Comparison of ENCODE assay signal across 17 cellular contexts in genomic region chr1:10888289-10888688, GRCh38.
DNase-seq lines count a peak whose midpoint lies in the region; ATAC-seq, FAIRE-seq and TF ChIP-seq lines count a peak whose summit lies in the region.
"Had no signal": no experiment of that assay in that cellular context is flagged by ENCODE, and none has a peak within 500 bp of the region (broad histone marks: within the 10 kb centered on the region; RNA-seq: fewer than 3 reads in every experiment).

No MANE protein-coding gene starts in this region.

- no peak overlapping the region for H3K4me3 ChIP-seq in astrocyte (ENCODE audit: insufficient read depth, low read depth, low read length)
- peak overlapping the region; percentile 13 to 34 (median 26) for H3K4me3 ChIP-seq in stomach
- H3K4me3 ChIP-seq: A549, PC-9 had no signal

- no peak overlapping the region for H3K27ac ChIP-seq in astrocyte (ENCODE audit: low read depth, low read length)
- H3K27ac ChIP-seq in stomach = no peak overlapping the region
- H3K27ac ChIP-seq: A549, PC-9, upper lobe of left lung had no signal

- H3K36me3 Mint-ChIP-seq in astrocyte (ENCODE audit: low read depth, unreplicated experiment) = no peaks in the 10 kb centered on the region

- H3K9ac ChIP-seq in astrocyte (ENCODE audit: low read length) = no peak overlapping the region

- no peaks in the 10 kb centered on the region for H3K4me1 ChIP-seq in astrocyte (ENCODE audit: insufficient read depth, low read length)
- H3K4me1 ChIP-seq in stomach = peaks cover 5 to 12% (median 11%) of the 10 kb centered on the region in 4 donors
- H3K4me1 ChIP-seq: A549 had no signal

- no peaks in the 10 kb centered on the region for H3K79me2 ChIP-seq in astrocyte (ENCODE audit: insufficient read depth, low read length)

- peaks cover 46% of the 10 kb centered on the region for H3K27me3 Mint-ChIP-seq in astrocyte (ENCODE audit: low read depth, unreplicated experiment)

- peak overlapping the region; percentile 27 for H3K4me3 Mint-ChIP-seq in astrocyte (ENCODE audit: unreplicated experiment)
- H3K4me3 Mint-ChIP-seq: activated naive CD4-positive, alpha-beta T cell treated with anti-CD3 and anti-CD28 coated beads for 36 hours had no signal

- TF ChIP-seq EP300 in stomach (IDR thresholded peaks at IDR 0.05) = no peak

- no peaks in the 10 kb centered on the region for H4K20me1 ChIP-seq in astrocyte (ENCODE audit: insufficient read depth, low read length)

- H3K36me3 ChIP-seq in astrocyte (ENCODE audit: insufficient read depth, low read length) (no peaks in the 10 kb centered on the region), stomach (no peaks in the 10 kb centered on the region)
- H3K36me3 ChIP-seq: upper lobe of left lung had no signal

- no peak overlapping the region for H2AFZ ChIP-seq in astrocyte (ENCODE audit: low read depth, low read length)
- H2AFZ ChIP-seq: PC-9 had no signal

- FAIRE-seq in astrocyte (lab: Jason Lieb, UNC) = no peak
- FAIRE-seq: A549 had no signal

- TF ChIP-seq CTCF in astrocyte (IDR thresholded peaks at IDR 0.05; ENCODE audit: insufficient read depth, low read depth, low read length) = no peak
- TF ChIP-seq CTCF in stomach (IDR thresholded peaks at IDR 0.05) = no peak

- intact Hi-C loops in stomach (cut with DNase I; ENCODE audit: low total_unique reads) = no loop called here

- H3K4me2 ChIP-seq in astrocyte (ENCODE audit: low read length) = no peak overlapping the region
- H3K4me2 ChIP-seq: A549, PC-9 had no signal

- TF ChIP-seq POLR2A in stomach (IDR thresholded peaks at IDR 0.05) = no peak

- H3K4me1 Mint-ChIP-seq in astrocyte (ENCODE audit: low read depth, unreplicated experiment) = peaks cover 1% of the 10 kb centered on the region

- 7 to 26% (median 10%) methylated on average over 17 to 23 of the region's 23 CpGs for WGBS in stomach, 5 donors

- DNase-seq in NCI-H2227 (lab: John Stamatoyannopoulos, UW; ENCODE audit: unreplicated experiment) (peak; percentile 51), NCI-H2227 treated with DMSO at 0.1 percent for 48 hours (lab: John Stamatoyannopoulos, UW) (no peak), astrocyte (ENCODE audit: low read depth) (no peak), iPS-NIHi7 (ENCODE audit: extremely low spot score) (peak; percentile 66), stomach (no peak), medulla oblongata (ENCODE audit: extremely low spot score) (no peak)
- DNase-seq: activated naive CD4-positive, alpha-beta T cell treated with anti-CD3 and anti-CD28 coated beads for 36 hours; dermis blood vessel endothelial cell; left colon; NCI-H187; NCI-H526; PC-9 had no signal

- peaks cover 29% of the 10 kb centered on the region for H3K27me3 ChIP-seq in astrocyte (ENCODE audit: insufficient read depth, low read length)
- peaks cover 0 to 74% (median 34%) of the 10 kb centered on the region in 3 donors for H3K27me3 ChIP-seq in stomach

- no peaks in the 10 kb centered on the region for H3K9me3 ChIP-seq in astrocyte (ENCODE audit: insufficient read depth, low read depth, low read length)
- H3K9me3 ChIP-seq in stomach = no peaks in the 10 kb centered on the region
- H3K9me3 ChIP-seq: A549, upper lobe of left lung had no signal

- H3K9me3 Mint-ChIP-seq in astrocyte (ENCODE audit: unreplicated experiment) = peaks cover 2% of the 10 kb centered on the region
- H3K9me3 Mint-ChIP-seq: activated naive CD4-positive, alpha-beta T cell treated with anti-CD3 and anti-CD28 coated beads for 36 hours had no signal

- no peak for ATAC-seq in GM18867 (IDR thresholded peaks at IDR 0.05; ENCODE audit: unreplicated experiment)
- ATAC-seq in HG03175 (IDR thresholded peaks at IDR 0.05; ENCODE audit: unreplicated experiment) = no peak
- ATAC-seq: A549, left colon, SK-N-SH treated with all-trans-retinoic acid at 6 μM for 48 hours had no signal

- no peak overlapping the region for H3K27ac Mint-ChIP-seq in astrocyte (ENCODE audit: unreplicated experiment)
- H3K27ac Mint-ChIP-seq: activated naive CD4-positive, alpha-beta T cell treated with anti-CD3 and anti-CD28 coated beads for 36 hours had no signal

Comparison
In these comparisons a context has a peak if more than half of its experiments do, and no peak if none do; other contexts are left out.
1. DNase-seq: peak in NCI-H2227 (single experiment) and iPS-NIHi7 (single experiment); none in NCI-H2227 treated with DMSO at 0.1 percent for 48 hours (single experiment), astrocyte (single experiment), stomach (single experiment) and medulla oblongata (single experiment).